Comparison of ENCODE assay signal across 8 cellular contexts in genomic region chr15:98865397-98866339, GRCh38.
A peak's percentile ranks its signal among the peaks of the same experiment; 100 is the strongest.
DNase-seq lines count a peak whose midpoint lies in the region; ATAC-seq and TF ChIP-seq lines count a peak whose summit lies in the region.

No MANE protein-coding gene starts in this region.

- H3K9me2 ChIP-seq in hepatocyte (replicated peaks; ENCODE audit: insufficient read depth) = no peaks in the 10 kb centered on the region

- H4K20me1 ChIP-seq in KMS-11 (ENCODE audit: insufficient read depth) (no peaks in the 10 kb centered on the region), hepatocyte (ENCODE audit: insufficient read depth, poor library complexity, severe bottlenecking) (peaks cover 6% of the 10 kb centered on the region)

- 80% methylated on average over 50 of the region's 50 CpGs for WGBS in hepatocyte (ENCODE audit: low lambda C conversion rate, missing lambda C conversion rate)

- H3K9ac ChIP-seq in KMS-11 = peak overlapping the region; percentile 74

- H3K27ac ChIP-seq in KMS-11 (peak overlapping the region; percentile 85), hepatocyte (peak overlapping the region; percentile 55), skin epidermis (peak overlapping the region; percentile 13 to 88 (median 76))

- no peaks in the 10 kb centered on the region for H3K27me3 ChIP-seq in KMS-11 (ENCODE audit: insufficient read depth, low read depth)
- no peaks in the 10 kb centered on the region for H3K27me3 ChIP-seq in hepatocyte

- H3K9me3 ChIP-seq in hepatocyte (ENCODE audit: low read depth) = no peaks in the 10 kb centered on the region

- DNase-seq in DMS53 (lab: John Stamatoyannopoulos, UW) = peak; percentile 93
- peak; percentile 38 for DNase-seq in T-helper 22 cell (ENCODE audit: low read depth)
- DNase-seq in anterior cingulate cortex (lab: John Stamatoyannopoulos, UW) = peak in 49 of 58 donors; percentile 13 to 75 (median 48)
- DNase-seq in hepatocyte (ENCODE audit: low spot score) = no peak
- no peak for DNase-seq in cortex of kidney (lab: John Stamatoyannopoulos, UW)

- peak overlapping the region; percentile 45 for H3K4me2 ChIP-seq in KMS-11
- H3K4me2 ChIP-seq in hepatocyte = peak overlapping the region; percentile 64

- H2AFZ ChIP-seq in KMS-11 (ENCODE audit: low read depth) (no peak overlapping the region), hepatocyte (no peak overlapping the region)

- H3K4me1 ChIP-seq in KMS-11 (ENCODE audit: low read depth, poor library complexity, severe bottlenecking) (peaks cover 4% of the 10 kb centered on the region), hepatocyte (ENCODE audit: insufficient read depth) (peaks cover 14% of the 10 kb centered on the region)

- H3K79me2 ChIP-seq in KMS-11 (ENCODE audit: insufficient read depth, low read depth) (peaks cover 69% of the 10 kb centered on the region), hepatocyte (peaks cover 92% of the 10 kb centered on the region)

- ATAC-seq in GM21786 (IDR thresholded peaks at IDR 0.05; ENCODE audit: unreplicated experiment) = peak; percentile 83

- TF ChIP-seq CTCF in KMS-11 (conservative IDR thresholded peaks at IDR 0.05; ENCODE audit: low read depth, low read length) = no peak
- TF ChIP-seq CTCF in hepatocyte (IDR thresholded peaks at IDR 0.05; ENCODE audit: poor library complexity) = no peak

- H3K36me3 ChIP-seq in KMS-11 (ENCODE audit: insufficient read depth) = no peaks in the 10 kb centered on the region
- H3K36me3 ChIP-seq in hepatocyte (replicated peaks; ENCODE audit: insufficient read depth, low read depth) = no peaks in the 10 kb centered on the region

- H3K4me3 ChIP-seq in KMS-11 (IDR thresholded peaks at IDR 0.05; ENCODE audit: insufficient read depth, low read depth, low read length) (no peak overlapping the region), hepatocyte (no peak overlapping the region), skin epidermis (peak overlapping the region; percentile 25 to 46 (median 40))

Comparison
In these comparisons a context has a peak if more than half of its experiments do, and no peak if none do; other contexts are left out.
1. DNase-seq: peak in DMS53 (single experiment), T-helper 22 cell (single experiment) and anterior cingulate cortex (49 of 58); none in hepatocyte (single experiment) and cortex of kidney (single experiment).
2. H3K4me3 ChIP-seq: peak in skin epidermis (7 of 7); none in KMS-11 (single experiment) and hepatocyte (single experiment).
3. Peak in every context shown above with its lines, with median percentiles within 50 percentile points of each other: H3K27ac ChIP-seq.